In the genomic region with DNA sequence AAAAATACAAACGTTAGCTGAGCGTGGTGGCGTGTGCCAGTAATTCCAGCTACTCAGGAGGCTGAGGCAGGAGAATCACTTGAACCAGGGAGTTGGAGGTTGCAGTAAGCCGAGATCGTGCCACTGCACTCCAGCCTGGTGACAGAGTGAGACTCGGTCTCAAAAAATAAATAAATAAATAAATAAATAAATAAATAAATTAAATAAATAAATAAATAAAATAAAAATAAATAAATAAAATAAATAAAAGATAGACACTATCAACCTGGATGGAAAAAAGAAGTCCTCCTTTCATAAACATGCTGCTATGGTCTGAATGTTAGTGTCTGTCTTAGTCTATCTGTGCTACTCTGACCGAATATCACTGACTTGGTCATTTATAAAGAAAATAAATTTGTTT, we compare ENCODE assay signal across 2 cellular contexts. TPM values are rescaled to one million over a fixed set of nuclear protein-coding genes. Genes with fewer than 3 reads are reported as not detected.
"Had no signal": no experiment of that assay in that cellular context is flagged by ENCODE, and none has a peak within 500 bp of the region (broad histone marks: within the 10 kb centered on the region; RNA-seq: fewer than 3 reads in every experiment).

No MANE protein-coding gene starts in this region.

RNA-seq across cellular contexts. Expression of a gene that starts 4.5 kb away (rescaled TPM):
- total RNA-seq: pulmonary artery endothelial cell had no signal
- polyA plus RNA-seq: naive thymus-derived CD8-positive, alpha-beta T cell had no signal
